Comparison of ENCODE assay signal across 16 cellular contexts in genomic region chr10:87942884-87943527, GRCh38.
"Had no signal": no experiment of that assay in that cellular context is flagged by ENCODE, and none has a peak within 500 bp of the region (broad histone marks: within the 10 kb centered on the region; RNA-seq: fewer than 3 reads in every experiment).

No MANE protein-coding gene starts in this region.

- H3K27ac Mint-ChIP-seq: activated CD4-positive, alpha-beta T cell treated with anti-CD3 and anti-CD28 coated beads, Interleukin-2, amount 10 ng/mL, durations not matched to agents 24 days and 14 days; activated T-helper 2 cell treated with anti-CD3 and anti-CD28 coated beads, Interferon-gamma antibody, Interleukin-2, Interleukin-4, amounts not matched to agents 10 μg/mL and 5 μg/mL and 100 μg/mL, durations not matched to agents 14 hours and 24 hours and 36 hours; progenitor cell of endocrine pancreas; stimulated activated naive B cell treated with anti-CD40 and anti-IgM and Interleukin-4, amounts not matched to agents 10 μg/mL and 1 μg/mL and 100 μg/mL, for 72 hours; WTC11 had no signal

- H3K4me3 ChIP-seq: adrenal gland, body of pancreas, heart left ventricle, left lung, smooth muscle cell, tibial nerve had no signal

- H3K27me3 Mint-ChIP-seq: activated CD4-positive, alpha-beta T cell treated with anti-CD3 and anti-CD28 coated beads, Interleukin-2, amount 10 ng/mL, durations not matched to agents 24 days and 14 days; progenitor cell of endocrine pancreas; stimulated activated naive B cell treated with anti-CD40 and anti-IgM and Interleukin-4, amounts not matched to agents 10 μg/mL and 1 μg/mL and 100 μg/mL, for 72 hours; T-cell had no signal

- H3K36me3 ChIP-seq: adrenal gland had no signal

- H3K9me3 Mint-ChIP-seq: activated CD4-positive, alpha-beta T cell treated with anti-CD3 and anti-CD28 coated beads, Interleukin-2, amount 10 ng/mL, durations not matched to agents 24 days and 14 days; activated T-helper 2 cell treated with anti-CD3 and anti-CD28 coated beads, Interferon-gamma antibody, Interleukin-2, Interleukin-4, amounts not matched to agents 10 μg/mL and 5 μg/mL and 100 μg/mL, durations not matched to agents 14 hours and 24 hours and 36 hours; natural killer cell; stimulated activated naive B cell treated with anti-CD40 and anti-IgM and Interleukin-4, amounts not matched to agents 10 μg/mL and 1 μg/mL and 100 μg/mL, for 72 hours; T-cell; WTC11 had no signal

- H3K4me3 Mint-ChIP-seq: activated CD4-positive, alpha-beta T cell treated with anti-CD3 and anti-CD28 coated beads, Interleukin-2, amount 10 ng/mL, durations not matched to agents 24 days and 14 days; natural killer cell; stimulated activated naive B cell treated with anti-CD40 and anti-IgM and Interleukin-4, amounts not matched to agents 10 μg/mL and 1 μg/mL and 100 μg/mL, for 72 hours; T-cell; WTC11 had no signal

- H3K36me3 Mint-ChIP-seq: natural killer cell had no signal

- DNase-seq: activated CD4-positive, alpha-beta T cell treated with anti-CD3 and anti-CD28 coated beads, Interleukin-2, amount 10 ng/mL, durations not matched to agents 24 days and 14 days; activated naive CD4-positive, alpha-beta T cell treated with anti-CD3 and anti-CD28 coated beads, Interleukin-2, amount 50 U/mL, for 16 hours; activated T-cell treated with anti-CD3 and anti-CD28 coated beads for 4 hours; adrenal gland; body of pancreas; heart left ventricle; left lung; natural killer cell; right cardiac atrium; stimulated activated naive B cell treated with anti-CD40 and anti-IgM and Interleukin-4, amounts not matched to agents 10 μg/mL and 1 μg/mL and 100 μg/mL, for 72 hours; T-cell had no signal

- H3K27me3 ChIP-seq: adrenal gland, body of pancreas, heart left ventricle, left lung, tibial nerve had no signal

- ATAC-seq: body of pancreas; heart left ventricle; left lung; natural killer cell; right cardiac atrium; stimulated activated naive B cell treated with anti-CD40 and anti-IgM and Interleukin-4, amounts not matched to agents 10 μg/mL and 1 μg/mL and 100 μg/mL, for 72 hours; T-cell; WTC11 had no signal

- H3K27ac ChIP-seq: adrenal gland, body of pancreas, heart left ventricle, left lung, tibial nerve had no signal

- H3K9me3 ChIP-seq: adrenal gland, body of pancreas, heart left ventricle, left lung, tibial nerve had no signal
